In the genomic region with DNA sequence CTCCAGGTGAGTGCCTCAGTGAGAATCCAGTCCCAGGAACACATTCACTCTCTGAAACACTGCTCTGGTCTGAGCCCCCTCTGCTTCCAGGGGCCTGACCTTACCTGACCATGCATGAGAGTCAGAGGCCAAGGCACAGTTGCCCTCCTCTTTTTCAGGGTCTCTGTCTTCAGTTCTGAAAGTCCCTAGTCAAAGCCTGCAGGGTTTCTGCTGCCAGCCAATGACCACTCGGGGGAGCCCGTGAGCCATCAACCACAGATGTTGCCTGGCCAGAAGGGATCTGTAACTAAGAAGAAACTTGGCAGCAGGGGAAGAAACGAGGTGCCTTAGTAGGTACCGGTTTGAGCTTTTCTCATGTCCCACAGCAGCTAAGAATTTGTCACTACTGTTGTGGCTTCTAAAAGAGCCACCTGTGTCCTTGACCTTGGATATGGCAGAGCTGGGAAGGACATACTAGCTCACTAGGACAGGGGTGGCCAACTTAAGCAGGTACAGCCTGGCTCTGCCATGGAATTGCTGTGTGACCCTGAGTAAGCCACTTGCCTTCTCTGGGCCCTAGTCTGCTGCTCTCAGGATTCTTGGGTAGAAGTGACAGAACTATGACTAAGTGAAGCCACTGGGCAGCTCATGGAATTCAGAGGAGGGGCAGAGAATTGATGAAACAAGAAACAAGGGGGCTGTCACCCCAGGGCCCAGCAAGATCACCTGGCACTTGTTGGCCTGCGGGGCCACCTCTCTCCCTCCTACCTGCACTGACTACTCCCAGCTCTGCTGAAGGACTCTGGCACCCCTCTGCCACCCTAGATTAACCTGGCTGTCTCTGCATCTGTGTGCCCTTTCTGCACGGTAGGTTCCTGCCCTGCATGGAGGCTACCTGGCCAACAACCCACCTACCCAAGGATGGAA, we compare ENCODE assay signal across 8 cellular contexts.
A peak's percentile ranks its signal among the peaks of the same experiment; 100 is the strongest.
DNase-seq lines count a peak whose midpoint lies in the region; ATAC-seq, FAIRE-seq and TF ChIP-seq lines count a peak whose summit lies in the region.

No MANE protein-coding gene starts in this region.

- FAIRE-seq in GM12891 (lab: Jason Lieb, UNC): peak; percentile 78

- no peak for TF ChIP-seq POLR2A in GM12891 (IDR thresholded peaks at IDR 0.05; ENCODE audit: low read depth, low read length)

- DNase-seq in A172 (ENCODE audit: low spot score) (peak; percentile 38), GM12891 (ENCODE audit: insufficient read length, low spot score) (peak; percentile 66), LoVo (ENCODE audit: low spot score) (peak; percentile 63), SKM-1 treated with dmso at 0.1 percent for 144 hours (lab: John Stamatoyannopoulos, UW; ENCODE audit: unreplicated experiment) (peak; percentile 44), amniotic epithelial cell (ENCODE audit: low read depth) (peak; percentile 18), left ventricle myocardium superior (peak; percentile 78), renal cortical epithelial cell (ENCODE audit: low read depth) (peak; percentile 38)

- ATAC-seq in left ventricle myocardium superior: peak; percentile 77
- no peak for ATAC-seq in HG03378 (IDR thresholded peaks at IDR 0.05; ENCODE audit: unreplicated experiment)

- intact Hi-C loops in left ventricle myocardium superior (cut with micrococcal nuclease): loop anchor here (5.0 kb wide), 1 partner anchor 385 kb away; no protein-coding TSS in a partner anchor

TF ChIP-seq in GM12891, 5 proteins besides CTCF, POLR2A, EP300 and RAD21:
- TF ChIP-seq POLR2AphosphoS5 (IDR thresholded peaks at IDR 0.05; ENCODE audit: low read depth, low read length) (no peak), PAX5 (IDR thresholded peaks at IDR 0.05; ENCODE audit: insufficient read depth, low read length, severe bottlenecking) (no peak), SPI1 (IDR thresholded peaks at IDR 0.05; ENCODE audit: low read depth, low read length) (no peak), TAF1 (IDR thresholded peaks at IDR 0.05; ENCODE audit: low read depth, low read length) (no peak), POU2F2 (IDR thresholded peaks at IDR 0.05; ENCODE audit: low read depth, low read length) (no peak)

Comparison
In these comparisons a context has a peak if more than half of its experiments do, and no peak if none do; other contexts are left out.
1. DNase-seq: peak in every context shown above with its lines; median percentile 78 in left ventricle myocardium superior; 66 in GM12891; 63 in LoVo; 44 in SKM-1 treated with dmso at 0.1 percent for 144 hours; 38 in A172; 38 in renal cortical epithelial cell; 18 in amniotic epithelial cell.